Comparison of ENCODE assay signal across 10 cellular contexts in genomic region chr7:140506788-140507464, GRCh38. TPM values are rescaled to one million over a fixed set of nuclear protein-coding genes. Genes with fewer than 3 reads are reported as not detected.
DNase-seq lines count a peak whose midpoint lies in the region; ATAC-seq, FAIRE-seq and TF ChIP-seq lines count a peak whose summit lies in the region.
"Had no signal": no experiment of that assay in that cellular context is flagged by ENCODE, and none has a peak within 500 bp of the region (broad histone marks: within the 10 kb centered on the region; RNA-seq: fewer than 3 reads in every experiment).

No MANE protein-coding gene starts in this region.

- H3K4me2 ChIP-seq in MM.1S (ENCODE audit: low read depth, low read length) (peak overlapping the region; percentile 24), HepG2 (ENCODE audit: low read depth, low read length) (no peak overlapping the region)

- no peak overlapping the region for H3K4me3 ChIP-seq in BE2C (ENCODE audit: low read depth, low read length)
- no peak overlapping the region for H3K4me3 ChIP-seq in MM.1S (ENCODE audit: low read length)
- no peak overlapping the region for H3K4me3 ChIP-seq in ascending aorta
- H3K4me3 ChIP-seq in HepG2 (replicated peaks in 1 of 3; ENCODE audit: insufficient read depth in 1 of 3, low read depth in 2 of 3, low read length in 3 of 3), result no peak overlapping the region

- peak; percentile 19; the same call in 1 of the 2 replicates for TF ChIP-seq CTCF in BE2C (IDR thresholded peaks at IDR 0.05; ENCODE audit: low read depth, low read length)
- TF ChIP-seq CTCF in MM.1S (IDR thresholded peaks at IDR 0.05; ENCODE audit: low read length), result no peak
- TF ChIP-seq CTCF in ascending aorta (IDR thresholded peaks at IDR 0.05), result peak in 1 of 3 experiments; percentile 26
- no peak for TF ChIP-seq CTCF in HepG2 (CRISPR knock-in tag; IDR thresholded peaks at IDR 0.05)

- no peak for TF ChIP-seq RAD21 in HepG2 (CRISPR knock-in tag; IDR thresholded peaks at IDR 0.05)

- DNase-seq in BE2C, result peak; percentile 31
- DNase-seq in MM.1S, result peak; percentile 66
- peak in 1 of 2 donors; percentile 70 for DNase-seq in ascending aorta (ENCODE audit: low spot score in 2 of 2)
- no peak for DNase-seq in HepG2 (ENCODE audit: low spot score)
- no peak for DNase-seq in HT-29 (ENCODE audit: low spot score)
- DNase-seq in 8988T, result no peak
- DNase-seq in NCI-H1436 (lab: John Stamatoyannopoulos, UW), result no peak
- DNase-seq: activated B cell treated with CpG ODN at 0.5 μM for 24 hours, naive B cell had no signal

- intact Hi-C loops in ascending aorta (cut with DNase I) (no loop called here), HepG2 (cut with micrococcal nuclease; ENCODE audit: unreplicated experiment) (no loop called here)

- H3K36me3 ChIP-seq in BE2C (no peaks in the 10 kb centered on the region), MM.1S (replicated peaks; ENCODE audit: insufficient read depth, low read length) (no peaks in the 10 kb centered on the region), ascending aorta (no peaks in the 10 kb centered on the region), HepG2 (replicated peaks in 1 of 2; ENCODE audit: control insufficient read depth in 1 of 2, insufficient read depth in 2 of 2, low read length in 2 of 2) (no peaks in the 10 kb centered on the region)

- BruUV-seq in HepG2 (replicated peaks; lab: Mats Ljungman, UMichigan), result no TSS peak

- ATAC-seq in HepG2 (peak; percentile 66), GM18519 (IDR thresholded peaks at IDR 0.05; ENCODE audit: low FRiP score, unreplicated experiment) (no peak)

- FAIRE-seq in HepG2 (lab: Jason Lieb, UNC), result no peak

- CTCF ChIA-PET in HepG2 (lab: Yijun Ruan, JAX; ENCODE audit: low intra/inter-chr PET ratio, low total read pairs), result no interaction called here

- H3K4me1 ChIP-seq in BE2C, result no peaks in the 10 kb centered on the region
- H3K4me1 ChIP-seq in MM.1S (ENCODE audit: low read length), result peaks cover 12% of the 10 kb centered on the region
- peaks cover 11 to 12% of the 10 kb centered on the region in 2 donors for H3K4me1 ChIP-seq in ascending aorta
- 0 out of 2 replicates have a peak, but pooled peaks cover 6% of the 10 kb centered on the region for H3K4me1 ChIP-seq in HepG2 (ENCODE audit: insufficient read depth, low read length)

- H3F3A ChIP-seq in MM.1S (ENCODE audit: insufficient read depth, low read length), result no peaks in the 10 kb centered on the region

- no peaks in the 10 kb centered on the region for H3K9me2 ChIP-seq in MM.1S (replicated peaks; ENCODE audit: insufficient read depth, low read length)

- H4K20me1 ChIP-seq in MM.1S (ENCODE audit: insufficient read depth, low read length), result no peaks in the 10 kb centered on the region
- no peaks in the 10 kb centered on the region for H4K20me1 ChIP-seq in HepG2 (ENCODE audit: insufficient read depth, low read length)

- H3K9ac ChIP-seq in MM.1S (ENCODE audit: low read length), result no peak overlapping the region
- no peak overlapping the region for H3K9ac ChIP-seq in HepG2 (ENCODE audit: insufficient read depth, low read depth, low read length)

- peak overlapping the region; percentile 54 for H2AFZ ChIP-seq in MM.1S (ENCODE audit: low read length)
- H2AFZ ChIP-seq in HepG2 (ENCODE audit: low read length), result no peak overlapping the region

- no peak for TF ChIP-seq POLR2A in HepG2 (IDR thresholded peaks at IDR 0.05; ENCODE audit: insufficient read depth in 1 of 2, low read depth in 2 of 2, low read length in 2 of 2)

- H3K79me2 ChIP-seq in MM.1S (ENCODE audit: low read length) (no peaks in the 10 kb centered on the region), HepG2 (ENCODE audit: insufficient read depth, low read length) (no peaks in the 10 kb centered on the region)

- H3K27me3 ChIP-seq in BE2C (no peaks in the 10 kb centered on the region; the same call in 1 of the 2 replicates), MM.1S (replicated peaks; ENCODE audit: insufficient read depth, low read length) (no peaks in the 10 kb centered on the region), ascending aorta (no peaks in the 10 kb centered on the region), HepG2 (ENCODE audit: control insufficient read depth in 1 of 2, insufficient read depth in 2 of 2, low read length in 2 of 2) (peaks cover 0 to 5% of the 10 kb centered on the region in 2 experiments; a peak in 1 of 5 replicates)

- no peak for TF ChIP-seq EP300 in HepG2 (IDR thresholded peaks at IDR 0.05; ENCODE audit: low read depth in 2 of 2, low read length in 2 of 2)
- no peak for TF ChIP-seq EP300 in HepG2 (CRISPR knock-in tag; IDR thresholded peaks at IDR 0.05; ENCODE audit: borderline replicate concordance)

- H3K9me3 ChIP-seq in BE2C (no peaks in the 10 kb centered on the region), MM.1S (replicated peaks; ENCODE audit: insufficient read depth, low read length) (no peaks in the 10 kb centered on the region), ascending aorta (no peaks in the 10 kb centered on the region), HepG2 (ENCODE audit: low read length) (no peaks in the 10 kb centered on the region)

- POLR2A ChIA-PET in HepG2 (lab: Yijun Ruan, JAX), result no interaction called here

- WGBS in HepG2 (ENCODE audit: low lambda C conversion rate), result 10% methylated on average over 2 of the region's 5 CpGs

- in situ Hi-C loops in HepG2 (cut with HindIII; ENCODE audit: extremely low pct_ligation_motif_present, low pct_unique_long_range_greater_than_20kb), result no loop called here

- peak overlapping the region; percentile 28; the same call in 1 of the 2 replicates for H3K27ac ChIP-seq in MM.1S (ENCODE audit: low read length)
- peak overlapping the region; percentile 51 to 70 for H3K27ac ChIP-seq in ascending aorta
- H3K27ac ChIP-seq in HepG2 (ENCODE audit: extremely low read length, insufficient read depth, low read length), result no peak overlapping the region

TF ChIP-seq in HepG2, 621 proteins besides CTCF, POLR2A, EP300 and RAD21 (continues in another document):
- TF ChIP-seq ZMAT5 (CRISPR knock-in tag; IDR thresholded peaks at IDR 0.05; ENCODE audit: borderline replicate concordance, low read depth), result no peak
- TF ChIP-seq AHR (CRISPR knock-in tag; IDR thresholded peaks at IDR 0.05), result no peak
- no peak for TF ChIP-seq ZFYVE20 (CRISPR knock-in tag; IDR thresholded peaks at IDR 0.05; ENCODE audit: borderline replicate concordance, low read depth)
- TF ChIP-seq ARHGAP35 (CRISPR knock-in tag; IDR thresholded peaks at IDR 0.05; ENCODE audit: borderline replicate concordance), result no peak
- TF ChIP-seq SP4 (CRISPR knock-in tag; IDR thresholded peaks at IDR 0.05), result no peak
- no peak for TF ChIP-seq ZNF276 (CRISPR knock-in tag; IDR thresholded peaks at IDR 0.05; ENCODE audit: low read depth)
- TF ChIP-seq TAF15 (IDR thresholded peaks at IDR 0.05; ENCODE audit: low read depth, low read length, poor library complexity, severe bottlenecking), result no peak

RNA-seq across cellular contexts. Expression of gene MKRN1, which starts 27.6 kb away (rescaled TPM):
- 83.7 TPM for polyA plus RNA-seq in BE2C (2012; ENCODE audit: insufficient read depth, insufficient read length, low read depth)
- total RNA-seq in ascending aorta (20.6 TPM), HepG2 (2016; rRNA removed; fragmentation: Illumina TruSeq; extraction: Trizol) (32.8 and 38.2 TPM in 2 replicates)
- total RNA-seq in HepG2 (2016; cell fraction: cytosol; rRNA removed; fragmentation: Illumina TruSeq; extraction: Trizol; ENCODE audit: low read depth), result 10.2 and 10.5 TPM in 2 replicates
- 36.2 and 37.5 TPM in 2 replicates for total RNA-seq in HepG2 (2016; cell fraction: insoluble cytoplasmic fraction; rRNA removed; fragmentation: Illumina TruSeq; extraction: Trizol)
- 20.2 and 21.3 TPM in 2 replicates for total RNA-seq in HepG2 (2016; cell fraction: membrane; rRNA removed; fragmentation: Illumina TruSeq; extraction: Trizol)
- 29.8 and 30.2 TPM in 2 replicates for total RNA-seq in HepG2 (2016; cell fraction: nucleus; rRNA removed; fragmentation: Illumina TruSeq; extraction: Trizol)
- polyA plus RNA-seq in HepG2 (2011; rRNA removed), result 27.5 and 28.5 TPM in 2 replicates
- polyA plus RNA-seq in HepG2 (2011; cell fraction: cytosol; rRNA removed), result 25.5 and 28.8 TPM in 2 replicates
- polyA plus RNA-seq in HepG2 (2011; cell fraction: nucleus; rRNA removed), result 22.5 and 27.8 TPM in 2 replicates
- polyA plus RNA-seq in HepG2 (2012), result 54.2 and 55.8 TPM in 2 replicates
- polyA plus RNA-seq in HepG2 (2016; cell fraction: cytosol; fragmentation: Illumina TruSeq; extraction: Trizol; ENCODE audit: low read depth), result 7.0 and 7.2 TPM in 2 replicates
- polyA plus RNA-seq in HepG2 (2016; cell fraction: insoluble cytoplasmic fraction; fragmentation: Illumina TruSeq; extraction: Trizol; ENCODE audit: low read depth), result 34.8 and 35.1 TPM in 2 replicates
- polyA plus RNA-seq in HepG2 (2016; cell fraction: membrane; fragmentation: Illumina TruSeq; extraction: Trizol; ENCODE audit: low read depth), result 11.7 and 14.8 TPM in 2 replicates
- 38.2 and 40.5 TPM in 2 replicates for polyA plus RNA-seq in HepG2 (2016; cell fraction: nucleus; fragmentation: Illumina TruSeq; extraction: Trizol; ENCODE audit: insufficient read depth, low read depth)
- polyA minus RNA-seq in HepG2 (2011; rRNA and poly(A)+ RNA removed; ENCODE audit: low replicate concordance), result 38.3 and 51.2 TPM in 2 replicates
- 23.6 and 33.5 TPM in 2 replicates for polyA minus RNA-seq in HepG2 (2011; cell fraction: cytosol; rRNA and poly(A)+ RNA removed)
- 31.3 and 38.8 TPM in 2 replicates for polyA minus RNA-seq in HepG2 (2011; cell fraction: nucleus; rRNA and poly(A)+ RNA removed)
- total RNA-seq in HT-29 (2014; rRNA removed; shearing (Covaris generic)), result 52.5 and 61.8 TPM in 2 replicates

Comparison
In these comparisons a context has a peak if more than half of its experiments do, and no peak if none do; other contexts are left out.
1. DNase-seq: peak in BE2C (single experiment) and MM.1S (single experiment); none in HepG2 (single experiment), HT-29 (single experiment), 8988T (single experiment) and NCI-H1436 (single experiment).